34 cellular contexts compared by ENCODE assay signal in the genomic region with DNA sequence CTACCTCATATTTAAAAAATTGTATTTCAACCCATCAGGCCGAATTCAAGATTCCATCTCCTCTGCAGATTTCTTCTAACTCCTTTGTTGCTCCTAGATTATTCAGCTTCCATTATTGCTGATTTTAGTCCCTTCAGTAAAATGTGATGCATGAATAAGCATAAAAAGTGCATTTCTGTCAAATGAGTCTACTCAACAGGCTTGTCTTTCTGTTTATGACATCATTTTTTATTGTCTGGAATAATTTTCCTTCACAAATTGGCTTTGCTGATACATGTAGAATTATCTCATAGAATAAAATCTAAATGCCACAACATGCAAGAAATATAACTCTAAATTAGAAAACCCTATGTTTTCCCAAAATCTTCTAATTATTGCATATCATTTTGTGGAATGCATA. TPM values are rescaled to one million over a fixed set of nuclear protein-coding genes. Genes with fewer than 3 reads are reported as not detected.
"Had no signal": no experiment of that assay in that cellular context is flagged by ENCODE, and none has a peak within 500 bp of the region (broad histone marks: within the 10 kb centered on the region; RNA-seq: fewer than 3 reads in every experiment).

No MANE protein-coding gene starts in this region.

- DNase-seq: natural killer cell; occipital lobe; ovary; posterior cingulate gyrus; psoas muscle; spleen; stimulated activated CD4-positive, alpha-beta T cell treated with anti-CD3 and anti-CD28 coated beads, Interleukin-12 subunit alpha, Interleukin-12 subunit beta, amount 100 ng/mL, for 4 hours; stimulated activated CD4-positive, alpha-beta T cell treated with anti-CD3 and anti-CD28 coated beads, Interleukin-1b, Interleukin-23, amount 100 ng/mL, for 48 hours; stimulated activated CD4-positive, alpha-beta T cell treated with anti-CD3 and anti-CD28 coated beads, Interleukin-4, amount 100 ng/mL, for 1 hour; stimulated activated CD4-positive, alpha-beta T cell treated with anti-CD3 and anti-CD28 coated beads, Interleukin-4, amount 100 ng/mL, for 4 hours; stimulated activated CD8-positive, alpha-beta memory T cell treated with anti-CD3 and anti-CD28 coated beads, Interleukin-4, amount 100 ng/mL, for 48 hours; stimulated activated naive CD4-positive, alpha-beta T cell; stimulated activated naive CD8-positive, alpha-beta T cell treated with anti-CD3 and anti-CD28 coated beads, Interleukin-15, amount 100 ng/mL, for 72 hours; stimulated activated naive CD8-positive, alpha-beta T cell treated with anti-CD3 and anti-CD28 coated beads, Interleukin-15, Interleukin-2, amounts not matched to agents 100 U/mL and 50 U/mL, for 24 hours; substantia nigra; testis; tibial artery; transverse colon; upper lobe of right lung; uterus had no signal

- H3K9ac ChIP-seq: neural progenitor cell, parathyroid adenoma had no signal

- ATAC-seq: natural killer cell; psoas muscle; right cardiac atrium; sciatic nerve; stimulated activated memory B cell treated with anti-CD40 and anti-IgM and Interleukin-4, amounts not matched to agents 10 μg/mL and 1 μg/mL and 100 μg/mL, for 72 hours; stimulated activated naive CD8-positive, alpha-beta T cell treated with anti-CD3 and anti-CD28 coated beads, Interleukin-15, amount 100 ng/mL, for 72 hours; stimulated activated naive CD8-positive, alpha-beta T cell treated with anti-CD3 and anti-CD28 coated beads, Interleukin-15, Interleukin-2, amounts not matched to agents 100 U/mL and 50 U/mL, for 24 hours; upper lobe of right lung had no signal

- H3K4me1 ChIP-seq: neural progenitor cell, parathyroid adenoma, psoas muscle, spleen, suprapubic skin, testis, tibial artery, transverse colon, upper lobe of right lung, uterus had no signal

- H2AFZ ChIP-seq: neural progenitor cell, parathyroid adenoma had no signal

- H3K27ac ChIP-seq: neural progenitor cell, ovary, parathyroid adenoma, psoas muscle, skin epidermis, spleen, suprapubic skin, testis, tibial artery, transverse colon, upper lobe of right lung, uterus had no signal

- H3K4me3 ChIP-seq: neural progenitor cell, ovary, psoas muscle, skin epidermis, smooth muscle cell, spleen, suprapubic skin, testis, tibial artery, transverse colon, upper lobe of right lung, uterus had no signal

- H3K79me2 ChIP-seq: parathyroid adenoma had no signal

- H3K36me3 ChIP-seq: neural progenitor cell, ovary, spleen, suprapubic skin, tibial artery, transverse colon, upper lobe of right lung, uterus had no signal

- H3K27me3 ChIP-seq: neural progenitor cell, ovary, spleen, suprapubic skin, testis, tibial artery, transverse colon, upper lobe of right lung, uterus had no signal

- H3K9me3 ChIP-seq: ovary, suprapubic skin, testis, tibial artery, upper lobe of right lung, uterus had no signal

- H3K4me2 ChIP-seq: neural progenitor cell, smooth muscle cell had no signal

RNA-seq across cellular contexts. Expression of a gene that starts 1.6 kb away (rescaled TPM):
- total RNA-seq: natural killer cell, occipital lobe, osteoblast, ovary, progenitor cell of endocrine pancreas, psoas muscle, renal cortical epithelial cell, right cardiac atrium, sciatic nerve, smooth muscle cell, spleen, suprapubic skin, testis, transverse colon, upper lobe of right lung, urinary bladder, uterus had no signal
- polyA plus RNA-seq: neural cell, ovary, psoas muscle, right cardiac atrium, smooth muscle cell, spleen, thymus, urinary bladder had no signal

RNA-seq across cellular contexts. Expression of a gene that starts 31.3 kb away (rescaled TPM):
- total RNA-seq: natural killer cell, occipital lobe, osteoblast, ovary, progenitor cell of endocrine pancreas, psoas muscle, renal cortical epithelial cell, right cardiac atrium, sciatic nerve, smooth muscle cell, spleen, suprapubic skin, testis, transverse colon, upper lobe of right lung, urinary bladder, uterus had no signal
- polyA plus RNA-seq: neural cell, ovary, psoas muscle, right cardiac atrium, smooth muscle cell, spleen, thymus, urinary bladder had no signal

RNA-seq across cellular contexts. Expression of a gene that starts 48.3 kb away (rescaled TPM):
- total RNA-seq: progenitor cell of endocrine pancreas, psoas muscle, renal cortical epithelial cell, right cardiac atrium, smooth muscle cell, suprapubic skin, transverse colon, upper lobe of right lung, urinary bladder had no signal
- polyA plus RNA-seq: psoas muscle, right cardiac atrium, smooth muscle cell had no signal

RNA-seq across cellular contexts. Expression of a gene that starts 53.8 kb away (rescaled TPM):
- total RNA-seq: natural killer cell, osteoblast, progenitor cell of endocrine pancreas, psoas muscle, renal cortical epithelial cell, right cardiac atrium, smooth muscle cell, suprapubic skin, transverse colon, upper lobe of right lung, urinary bladder had no signal
- polyA plus RNA-seq: neural cell, ovary, psoas muscle, right cardiac atrium, smooth muscle cell, spleen, thymus, urinary bladder had no signal
